Comparison of ENCODE assay signal across 8 cellular contexts in genomic region chr11:72643547-72643946, GRCh38. TPM values are rescaled to one million over a fixed set of nuclear protein-coding genes. Genes with fewer than 3 reads are reported as not detected.
A peak's percentile ranks its signal among the peaks of the same experiment; 100 is the strongest.
DNase-seq lines count a peak whose midpoint lies in the region; ATAC-seq and TF ChIP-seq lines count a peak whose summit lies in the region.

No MANE protein-coding gene starts in this region.

- no peaks in the 10 kb centered on the region for H3K4me1 ChIP-seq in CD4-positive, alpha-beta memory T cell (ENCODE audit: insufficient read depth, low read length)
- H3K4me1 ChIP-seq in HUES6 (ENCODE audit: control insufficient read depth, insufficient read depth, low read length) (peaks cover 3% of the 10 kb centered on the region; the same call in 1 of the 2 replicates), spleen (peaks cover 2 to 33% (median 20%) of the 10 kb centered on the region in 6 donors)

- WGBS in spleen, 5 donors: 79 to 87% (median 81%) methylated on average over 7 of the region's 7 CpGs

- no peak for DNase-seq in CD4-positive, alpha-beta memory T cell
- peak; percentile 9 for DNase-seq in amniotic epithelial cell (ENCODE audit: low read depth)
- peak; percentile 35 for DNase-seq in myocyte (ENCODE audit: low read depth)
- no peak for DNase-seq in spleen

- TF ChIP-seq CTCF in spleen (IDR thresholded peaks at IDR 0.05 in 8 of 11, conservative IDR thresholded peaks at IDR 0.05 in 3 of 11): no peak

- peaks cover 0 to 9% (median 0%) of the 10 kb centered on the region in 4 donors for H3K4me1 Mint-ChIP-seq in CD4-positive, alpha-beta memory T cell

- no peak overlapping the region for H3K4me3 ChIP-seq in CD4-positive, alpha-beta memory T cell (ENCODE audit: low read length in 2 of 2)
- H3K4me3 ChIP-seq in HUES6 (ENCODE audit: low read depth, low read length) (peak overlapping the region; percentile 69), spleen (peak overlapping the region in 2 of 8 donors; percentile 61 to 79)

- H3K9me3 Mint-ChIP-seq in CD4-positive, alpha-beta memory T cell: no peaks in the 10 kb centered on the region

- peak overlapping the region; percentile 10 to 81 (median 48) for H3K4me3 Mint-ChIP-seq in CD4-positive, alpha-beta memory T cell

- TF ChIP-seq POLR2A in spleen (IDR thresholded peaks at IDR 0.05): no peak

- peak overlapping the region in 1 of 7 donors; percentile 12 for H3K27ac Mint-ChIP-seq in CD4-positive, alpha-beta memory T cell

- CTCF ChIA-PET in CD4-positive, alpha-beta memory T cell (lab: Charles Lee; ENCODE audit: partially characterized antibody): interaction anchor here (0.9 to 3.0 kb wide), 11 partner anchors 8 to 172 kb away, joined by 3 to 32 read pairs (median 4); no protein-coding TSS in a partner anchor

- H3K27ac ChIP-seq in CD4-positive, alpha-beta memory T cell (ENCODE audit: low read depth, low read length): no peak overlapping the region
- H3K27ac ChIP-seq in HUES6 (ENCODE audit: low read depth, low read length) (no peak overlapping the region), spleen (no peak overlapping the region)

- ATAC-seq in HG03460 (IDR thresholded peaks at IDR 0.05; ENCODE audit: unreplicated experiment) (no peak), HG02759 (IDR thresholded peaks at IDR 0.05; ENCODE audit: unreplicated experiment) (no peak), HG03135 (IDR thresholded peaks at IDR 0.05; ENCODE audit: unreplicated experiment) (no peak)

- peak overlapping the region; percentile 35 for H3K9ac ChIP-seq in HUES6 (ENCODE audit: low read length)

- no peaks in the 10 kb centered on the region for H3K36me3 Mint-ChIP-seq in CD4-positive, alpha-beta memory T cell

- no peaks in the 10 kb centered on the region for H3K36me3 ChIP-seq in CD4-positive, alpha-beta memory T cell (ENCODE audit: insufficient read depth, low read length)
- H3K36me3 ChIP-seq in HUES6 (ENCODE audit: control insufficient read depth, insufficient read depth, low read length) (no peaks in the 10 kb centered on the region), spleen (no peaks in the 10 kb centered on the region)

- H3K9me3 ChIP-seq in CD4-positive, alpha-beta memory T cell (ENCODE audit: control insufficient read depth in 1 of 2, low read length in 2 of 2): no peaks in the 10 kb centered on the region
- H3K9me3 ChIP-seq in HUES6 (ENCODE audit: control insufficient read depth, insufficient read depth, low read depth, low read length) (no peaks in the 10 kb centered on the region), spleen (no peaks in the 10 kb centered on the region)

- H3K27me3 ChIP-seq in CD4-positive, alpha-beta memory T cell (ENCODE audit: insufficient read depth, low read length): peaks cover 11% of the 10 kb centered on the region
- H3K27me3 ChIP-seq in HUES6 (ENCODE audit: control insufficient read depth, insufficient read depth, low read length) (peaks cover 57% of the 10 kb centered on the region), spleen (replicated peaks in 1 of 7) (peaks cover 0 to 52% (median 17%) of the 10 kb centered on the region in 7 donors)

- intact Hi-C loops in CD4-positive, alpha-beta memory T cell (cut with micrococcal nuclease): loop anchor here (1.0 kb wide), 3 partner anchors 58 to 172 kb away; no protein-coding TSS in a partner anchor
- intact Hi-C loops in spleen (cut with DNase I; ENCODE audit: low total_unique reads): loop anchor here (2.0 to 5.0 kb wide), 2 partner anchors 56 to 161 kb away; no protein-coding TSS in a partner anchor

- POLR2A ChIA-PET in CD4-positive, alpha-beta memory T cell (lab: Charles Lee; ENCODE audit: partially characterized antibody): interaction anchor here (1.0 kb wide), 1 partner anchor 56 kb away, joined by 3 read pairs; no protein-coding TSS in a partner anchor

- peaks cover 2 to 3% of the 10 kb centered on the region in 2 donors for H3K27me3 Mint-ChIP-seq in CD4-positive, alpha-beta memory T cell

RNA-seq across cellular contexts. Expression of gene PDE2A, which starts 30.7 kb away (rescaled TPM):
- 1 to 10 TPM in 1 of 2 experiments, under 1 TPM in 1; 0.75 to 1.7 TPM for total RNA-seq in CD4-positive, alpha-beta memory T cell
- polyA plus RNA-seq in CD4-positive, alpha-beta memory T cell: 1 to 10 TPM in 1 of 2 donors, under 1 TPM in 1; 0.11 to 1.2 TPM
- total RNA-seq in myocyte (18.6 and 35.3 TPM in 2 replicates), spleen (100 to 1,000 TPM; 244 to 584 (median 346) TPM)
- polyA plus RNA-seq in myocyte (2012): 4.5 TPM
- polyA plus RNA-seq in spleen: 100 to 1,000 TPM in 1 of 3 donors, 10 to 100 TPM in 2; 58.2 to 158 (median 72.8) TPM

Comparison
In these comparisons a context has a peak if more than half of its experiments do, and no peak if none do; other contexts are left out.
1. DNase-seq: peak in amniotic epithelial cell (single experiment) and myocyte (single experiment); none in CD4-positive, alpha-beta memory T cell (0 of 5) and spleen (single experiment).